Comparison of ENCODE assay signal across 28 cellular contexts in genomic region chr6:51777631-51778030, GRCh38.
"Had no signal": no experiment of that assay in that cellular context is flagged by ENCODE, and none has a peak within 500 bp of the region (broad histone marks: within the 10 kb centered on the region; RNA-seq: fewer than 3 reads in every experiment).

No MANE protein-coding gene starts in this region.

- ATAC-seq: effector memory CD8-positive, alpha-beta T cell; gastrocnemius medialis; heart left ventricle; left colon; left ventricle myocardium superior; lower lobe of right lung; mucosa of descending colon had no signal

- H3K4me2 ChIP-seq: hepatocyte had no signal

- H3K27me3 ChIP-seq: esophagus squamous epithelium, gastrocnemius medialis, heart left ventricle, hepatocyte, left lung had no signal

- H3K4me3 ChIP-seq: coronary artery, dorsolateral prefrontal cortex, esophagus squamous epithelium, gastrocnemius medialis, heart left ventricle, hepatocyte, left lung, lower lobe of right lung, mucosa of descending colon had no signal

- H2AFZ ChIP-seq: hepatocyte had no signal

- H3K36me3 ChIP-seq: esophagus squamous epithelium, gastrocnemius medialis, heart left ventricle, left lung, lower lobe of right lung had no signal

- H3K79me2 ChIP-seq: hepatocyte had no signal

- H3K4me1 ChIP-seq: esophagus squamous epithelium, gastrocnemius medialis, heart left ventricle, left lung, lower lobe of right lung had no signal

- H3K9me3 ChIP-seq: esophagus squamous epithelium, gastrocnemius medialis, heart left ventricle, left lung, lower lobe of right lung, mucosa of descending colon had no signal

- FAIRE-seq: colon, endometrium, kidney had no signal

- H3K27ac ChIP-seq: coronary artery, dorsolateral prefrontal cortex, epithelial cell of prostate, esophagus squamous epithelium, gastrocnemius medialis, heart left ventricle, hepatocyte, left lung, lower lobe of right lung had no signal

- DNase-seq: dermis blood vessel endothelial cell; dorsolateral prefrontal cortex; effector CD8-positive, alpha-beta T cell; effector memory CD8-positive, alpha-beta T cell; endodermal cell; erythroblast; esophagus squamous epithelium; foreskin fibroblast; foreskin melanocyte; gastrocnemius medialis; heart left ventricle; hypothalamus; immature natural killer cell; islet precursor cell; kidney; kidney glomerular epithelial cell; left colon; left lung; left ventricle myocardium superior; lower lobe of right lung; mesenchymal stem cell; mucosa of descending colon; naive B cell had no signal
